Comparison of ENCODE assay signal across 8 cellular contexts in genomic region chr1:206470692-206471414, GRCh38. TPM values are rescaled to one million over a fixed set of nuclear protein-coding genes. Genes with fewer than 3 reads are reported as not detected.
DNase-seq lines count a peak whose midpoint lies in the region; ATAC-seq, FAIRE-seq and TF ChIP-seq lines count a peak whose summit lies in the region.

No MANE protein-coding gene starts in this region.

- peaks cover under 1% of the 10 kb centered on the region for H3K27me3 Mint-ChIP-seq in astrocyte (ENCODE audit: low read depth, unreplicated experiment)

- peak; percentile 83 for DNase-seq in NK-92 treated with Interleukin-12 subunit alpha and Interleukin-12 subunit beta, amount 100 ng/mL, for 24 hours (lab: John Stamatoyannopoulos, UW)
- DNase-seq in NK-92 (lab: John Stamatoyannopoulos, UW; ENCODE audit: unreplicated experiment) (no peak), RPMI8226 (peak; percentile 61), astrocyte (ENCODE audit: low read depth) (peak; percentile 82), islet precursor cell (peak; percentile 94), NCI-H2196 (lab: John Stamatoyannopoulos, UW; ENCODE audit: unreplicated experiment) (no peak)
- peak; percentile 51 to 53 for DNase-seq in stimulated activated CD8-positive, alpha-beta memory T cell treated with anti-CD3 and anti-CD28 coated beads, Interleukin-15, amount 100 ng/mL, for 48 hours (ENCODE audit: low read depth in 2 of 2)

- H3K9ac ChIP-seq in astrocyte (ENCODE audit: low read length): peak overlapping the region; percentile 83

- H2AFZ ChIP-seq in astrocyte (ENCODE audit: low read depth, low read length): peak overlapping the region; percentile 78

- H3K36me3 ChIP-seq in astrocyte (ENCODE audit: insufficient read depth, low read length): peaks cover 2% of the 10 kb centered on the region

- no peaks in the 10 kb centered on the region for H3K9me3 Mint-ChIP-seq in astrocyte (ENCODE audit: unreplicated experiment)

- H4K20me1 ChIP-seq in astrocyte (ENCODE audit: insufficient read depth, low read length): peaks cover 13% of the 10 kb centered on the region

- H3K79me2 ChIP-seq in astrocyte (ENCODE audit: insufficient read depth, low read length): peaks cover 7% of the 10 kb centered on the region

- H3K27ac Mint-ChIP-seq in astrocyte (ENCODE audit: unreplicated experiment): peak overlapping the region; percentile 41

- peak overlapping the region; percentile 84 for H3K4me3 Mint-ChIP-seq in astrocyte (ENCODE audit: unreplicated experiment)

- peaks cover 38% of the 10 kb centered on the region for H3K4me1 ChIP-seq in astrocyte (ENCODE audit: insufficient read depth, low read length)

- TF ChIP-seq CTCF in astrocyte (IDR thresholded peaks at IDR 0.05; ENCODE audit: insufficient read depth, low read depth, low read length): no peak

- no peaks in the 10 kb centered on the region for H3K27me3 ChIP-seq in astrocyte (ENCODE audit: insufficient read depth, low read length)

- H3K4me3 ChIP-seq in astrocyte (ENCODE audit: insufficient read depth, low read depth, low read length): peak overlapping the region; percentile 79

- H3K4me2 ChIP-seq in astrocyte (ENCODE audit: low read length): peak overlapping the region; percentile 98

- H3K27ac ChIP-seq in astrocyte (ENCODE audit: low read depth, low read length): peak overlapping the region; percentile 64

- H3K36me3 Mint-ChIP-seq in astrocyte (ENCODE audit: low read depth, unreplicated experiment): peaks cover 10% of the 10 kb centered on the region

- no peak for FAIRE-seq in astrocyte (lab: Jason Lieb, UNC)

- no peaks in the 10 kb centered on the region for H3K9me3 ChIP-seq in astrocyte (ENCODE audit: insufficient read depth, low read depth, low read length)

- H3K4me1 Mint-ChIP-seq in astrocyte (ENCODE audit: low read depth, unreplicated experiment): peaks cover 34% of the 10 kb centered on the region

- ATAC-seq in HG02885 (IDR thresholded peaks at IDR 0.05; ENCODE audit: poor library complexity, unreplicated experiment): peak; percentile 36

RNA-seq across cellular contexts. Expression of gene IKBKE, which starts 0.6 kb away (rescaled TPM):
- 15.5 and 17.0 TPM in 2 replicates for total RNA-seq in astrocyte

RNA-seq across cellular contexts. Expression of gene RASSF5, which starts 36.5 kb away (rescaled TPM):
- total RNA-seq in astrocyte: 0.43 and 0.53 TPM in 2 replicates

Comparison
In these comparisons a context has a peak if more than half of its experiments do, and no peak if none do; other contexts are left out.
1. DNase-seq: peak in NK-92 treated with Interleukin-12 subunit alpha and Interleukin-12 subunit beta, amount 100 ng/mL, for 24 hours (single experiment), RPMI8226 (single experiment), astrocyte (single experiment), islet precursor cell (single experiment) and stimulated activated CD8-positive, alpha-beta memory T cell treated with anti-CD3 and anti-CD28 coated beads, Interleukin-15, amount 100 ng/mL, for 48 hours (2 of 2); none in NK-92 (single experiment) and NCI-H2196 (single experiment).